Comparison of ENCODE assay signal across 1 cellular context in genomic region chr16:8936421-8936820, GRCh38.
TF ChIP-seq lines count a peak whose summit lies in the region.

No MANE protein-coding gene starts in this region.

TF ChIP-seq in HepG2, 621 proteins besides CTCF, POLR2A, EP300 and RAD21 (continued from another document):
- TF ChIP-seq ARID5B (CRISPR knock-in tag; IDR thresholded peaks at IDR 0.05), result peak; percentile 22; the same call in 1 of the 2 replicates
- peak; percentile 81 for TF ChIP-seq SMC3 (IDR thresholded peaks at IDR 0.05; ENCODE audit: low read length)
- TF ChIP-seq KDM2A (CRISPR knock-in tag; IDR thresholded peaks at IDR 0.05; ENCODE audit: borderline replicate concordance, low read depth), result peak; percentile 44; the same call in 1 of the 2 replicates
- 0 out of 2 replicates have a peak, but pooled peaks have one; percentile 5 for TF ChIP-seq MAFF (IDR thresholded peaks at IDR 0.05; ENCODE audit: low read depth, low read length)
- peak; percentile 22; the same call in 1 of the 2 replicates for TF ChIP-seq SAP130 (CRISPR knock-in tag; IDR thresholded peaks at IDR 0.05; ENCODE audit: low read depth)
- TF ChIP-seq XRCC5 (optimal IDR thresholded peaks at IDR 0.05; ENCODE audit: low read length), result peak; percentile 74
- 0 out of 2 replicates have a peak, but pooled peaks have one; percentile 8 for TF ChIP-seq ZNF224 (CRISPR knock-in tag; IDR thresholded peaks at IDR 0.05)
- TF ChIP-seq SSRP1 (CRISPR knock-in tag; IDR thresholded peaks at IDR 0.05), result 0 out of 2 replicates have a peak, but pooled peaks have one; percentile 66
- TF ChIP-seq, protein P1, sequence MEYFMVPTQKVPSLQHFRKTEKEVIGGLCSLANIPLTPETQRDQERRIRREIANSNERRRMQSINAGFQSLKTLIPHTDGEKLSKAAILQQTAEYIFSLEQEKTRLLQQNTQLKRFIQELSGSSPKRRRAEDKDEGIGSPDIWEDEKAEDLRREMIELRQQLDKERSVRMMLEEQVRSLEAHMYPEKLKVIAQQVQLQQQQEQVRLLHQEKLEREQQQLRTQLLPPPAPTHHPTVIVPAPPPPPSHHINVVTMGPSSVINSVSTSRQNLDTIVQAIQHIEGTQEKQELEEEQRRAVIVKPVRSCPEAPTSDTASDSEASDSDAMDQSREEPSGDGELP (IDR thresholded peaks at IDR 0.05; ENCODE audit: borderline replicate concordance, low read depth), result no peak
- TF ChIP-seq STAT6 (CRISPR knock-in tag; IDR thresholded peaks at IDR 0.05; ENCODE audit: borderline replicate concordance), result no peak
- 0 out of 2 replicates have a peak, but pooled peaks have one; percentile 40 for TF ChIP-seq TGIF2 (CRISPR knock-in tag; IDR thresholded peaks at IDR 0.05)
- no peak for TF ChIP-seq POGZ (CRISPR knock-in tag; IDR thresholded peaks at IDR 0.05)
- no peak for TF ChIP-seq HDAC1 (CRISPR knock-in tag; IDR thresholded peaks at IDR 0.05)
- TF ChIP-seq ZNF562 (CRISPR knock-in tag; IDR thresholded peaks at IDR 0.05; ENCODE audit: borderline replicate concordance), result no peak
- TF ChIP-seq, protein P2, sequence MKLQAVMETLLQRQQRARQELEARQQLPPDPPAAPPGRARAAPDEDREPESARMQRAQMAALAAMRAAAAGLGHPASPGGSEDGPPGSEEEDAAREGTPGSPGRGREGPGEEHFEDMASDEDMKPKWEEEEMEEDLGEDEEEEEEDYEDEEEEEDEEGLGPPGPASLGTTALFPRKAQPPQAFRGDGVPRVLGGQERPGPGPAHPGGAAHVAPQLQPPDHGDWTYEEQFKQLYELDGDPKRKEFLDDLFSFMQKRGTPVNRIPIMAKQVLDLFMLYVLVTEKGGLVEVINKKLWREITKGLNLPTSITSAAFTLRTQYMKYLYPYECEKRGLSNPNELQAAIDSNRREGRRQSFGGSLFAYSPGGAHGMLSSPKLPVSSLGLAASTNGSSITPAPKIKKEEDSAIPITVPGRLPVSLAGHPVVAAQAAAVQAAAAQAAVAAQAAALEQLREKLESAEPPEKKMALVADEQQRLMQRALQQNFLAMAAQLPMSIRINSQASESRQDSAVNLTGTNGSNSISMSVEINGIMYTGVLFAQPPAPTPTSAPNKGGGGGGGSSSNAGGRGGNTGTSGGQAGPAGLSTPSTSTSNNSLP (IDR thresholded peaks at IDR 0.05; ENCODE audit: low read depth, low read length), result 0 out of 2 replicates have a peak, but pooled peaks have one; percentile 6
- no peak for TF ChIP-seq ZNF850 (CRISPR knock-in tag; conservative IDR thresholded peaks at IDR 0.05)
- TF ChIP-seq HIC2 (CRISPR knock-in tag; IDR thresholded peaks at IDR 0.05; ENCODE audit: low read depth), result 0 out of 2 replicates have a peak, but pooled peaks have one; percentile 9
- TF ChIP-seq STAG1 (CRISPR knock-in tag; IDR thresholded peaks at IDR 0.05), result peak; percentile 66
- 0 out of 2 replicates have a peak, but pooled peaks have one; percentile 19 for TF ChIP-seq NFKBIZ (CRISPR knock-in tag; IDR thresholded peaks at IDR 0.05)
- 0 out of 2 replicates have a peak, but pooled peaks have one; percentile 13 for TF ChIP-seq ZNF558 (CRISPR knock-in tag; IDR thresholded peaks at IDR 0.05; ENCODE audit: borderline replicate concordance)
- TF ChIP-seq FOSL2 (CRISPR knock-in tag; IDR thresholded peaks at IDR 0.05), result peak; percentile 62
- no peak for TF ChIP-seq ZNF687 (CRISPR knock-in tag; IDR thresholded peaks at IDR 0.05)
- TF ChIP-seq ZSCAN5A (CRISPR knock-in tag; IDR thresholded peaks at IDR 0.05; ENCODE audit: borderline replicate concordance), result no peak
- TF ChIP-seq ZNF274 (CRISPR knock-in tag; IDR thresholded peaks at IDR 0.05), result peak; percentile 49; the same call in 1 of the 2 replicates
- TF ChIP-seq ASH2L (IDR thresholded peaks at IDR 0.05; ENCODE audit: insufficient read length, low read depth, low read length), result peak; percentile 41
